In genomic region chr2:68925298-68925885, GRCh38 we compare ENCODE assay signal across 8 cellular contexts. TPM values are rescaled to one million over a fixed set of nuclear protein-coding genes. Genes with fewer than 3 reads are reported as not detected.
DNase-seq lines count a peak whose midpoint lies in the region; ATAC-seq lines count a peak whose summit lies in the region.

No MANE protein-coding gene starts in this region.

- no peak overlapping the region for H3K4me3 Mint-ChIP-seq in activated CD4-positive, alpha-beta T cell treated with anti-CD3 and anti-CD28 coated beads, Interleukin-2, amount 10 ng/mL, durations not matched to agents 7 days and 5 days
- H3K4me3 Mint-ChIP-seq in naive thymus-derived CD4-positive, alpha-beta T cell, result no peak overlapping the region

- H3K9me3 Mint-ChIP-seq in activated CD4-positive, alpha-beta T cell treated with anti-CD3 and anti-CD28 coated beads, Interleukin-2, amount 10 ng/mL, durations not matched to agents 7 days and 5 days, result no peaks in the 10 kb centered on the region
- peaks cover 0 to 2% (median 0%) of the 10 kb centered on the region in 11 donors for H3K9me3 Mint-ChIP-seq in naive thymus-derived CD4-positive, alpha-beta T cell

- H3K4me1 Mint-ChIP-seq in activated CD4-positive, alpha-beta T cell treated with anti-CD3 and anti-CD28 coated beads, Interleukin-2, amount 10 ng/mL, durations not matched to agents 7 days and 5 days, result peaks cover 7% of the 10 kb centered on the region
- H3K4me1 Mint-ChIP-seq in naive thymus-derived CD4-positive, alpha-beta T cell, result peaks cover 0 to 8% (median 0%) of the 10 kb centered on the region in 7 donors

- H3K4me3 ChIP-seq in H7 (ENCODE audit: insufficient read depth, low read depth, low read length), result no peak overlapping the region
- no peak overlapping the region for H3K4me3 ChIP-seq in naive thymus-derived CD4-positive, alpha-beta T cell (ENCODE audit: low read length)

- POLR2A ChIA-PET in activated CD4-positive, alpha-beta T cell treated with anti-CD3 and anti-CD28 coated beads, Interleukin-2, amount 10 ng/mL, durations not matched to agents 7 days and 5 days (lab: Charles Lee), result interaction anchor here (0.7 kb wide), 1 partner anchor 462 kb away, joined by 4 read pairs; no protein-coding TSS in a partner anchor
- POLR2A ChIA-PET in naive thymus-derived CD4-positive, alpha-beta T cell (lab: Charles Lee), result interaction anchor here (0.6 to 1.5 kb wide), 6 partner anchors 18 to 462 kb away, joined by 3 to 4 read pairs (median 3); no protein-coding TSS in a partner anchor

- H3K27ac ChIP-seq in naive thymus-derived CD4-positive, alpha-beta T cell (ENCODE audit: low read depth, low read length), result no peak overlapping the region

- no peaks in the 10 kb centered on the region for H3K9me3 ChIP-seq in naive thymus-derived CD4-positive, alpha-beta T cell (ENCODE audit: control insufficient read depth in 2 of 3, low read length in 3 of 3)

- H3K36me3 Mint-ChIP-seq in activated CD4-positive, alpha-beta T cell treated with anti-CD3 and anti-CD28 coated beads, Interleukin-2, amount 10 ng/mL, durations not matched to agents 7 days and 5 days (ENCODE audit: low read depth), result no peaks in the 10 kb centered on the region
- no peaks in the 10 kb centered on the region for H3K36me3 Mint-ChIP-seq in naive thymus-derived CD4-positive, alpha-beta T cell

- H3K27me3 Mint-ChIP-seq in activated CD4-positive, alpha-beta T cell treated with anti-CD3 and anti-CD28 coated beads, Interleukin-2, amount 10 ng/mL, durations not matched to agents 7 days and 5 days, result peaks cover 10% of the 10 kb centered on the region
- H3K27me3 Mint-ChIP-seq in naive thymus-derived CD4-positive, alpha-beta T cell, result peaks cover 0 to 31% (median 4%) of the 10 kb centered on the region in 5 donors

- H3K4me1 ChIP-seq in naive thymus-derived CD4-positive, alpha-beta T cell (ENCODE audit: control insufficient read depth in 2 of 2, insufficient read depth in 2 of 2, low read length in 2 of 2), result no peaks in the 10 kb centered on the region

- no peak overlapping the region for H3K27ac Mint-ChIP-seq in activated CD4-positive, alpha-beta T cell treated with anti-CD3 and anti-CD28 coated beads, Interleukin-2, amount 10 ng/mL, durations not matched to agents 7 days and 5 days
- peak overlapping the region in 2 of 9 donors; percentile 48 to 53 for H3K27ac Mint-ChIP-seq in naive thymus-derived CD4-positive, alpha-beta T cell

- H3K27me3 ChIP-seq in H7 (ENCODE audit: control insufficient read depth, insufficient read depth, low read length), result no peaks in the 10 kb centered on the region
- H3K27me3 ChIP-seq in naive thymus-derived CD4-positive, alpha-beta T cell (ENCODE audit: control insufficient read depth in 2 of 2, insufficient read depth in 2 of 2, low read length in 2 of 2), result no peaks in the 10 kb centered on the region

- intact Hi-C loops in naive thymus-derived CD4-positive, alpha-beta T cell (cut with micrococcal nuclease), result loop anchor here (1.0 to 10.0 kb wide), 10 partner anchors 17 to 563 kb away; partner anchors contain the start of gene PLEK (in 1 of the 2)

- peak; percentile 65 for DNase-seq in D341Med (ENCODE audit: low spot score)
- DNase-seq in H7, result peak; percentile 65
- peak; percentile 65 for DNase-seq in NCI-H345 (lab: John Stamatoyannopoulos, UW)
- peak; percentile 74 for DNase-seq in activated CD4-positive, alpha-beta T cell treated with anti-CD3 and anti-CD28 coated beads, Interleukin-2, amount 10 ng/mL, durations not matched to agents 7 days and 5 days
- DNase-seq in epidermal melanocyte (ENCODE audit: insufficient read length, low spot score), result peak; percentile 51
- peak in 7 of 9 donors; percentile 40 to 70 (median 63) for DNase-seq in naive thymus-derived CD4-positive, alpha-beta T cell

- CTCF ChIA-PET in activated CD4-positive, alpha-beta T cell treated with anti-CD3 and anti-CD28 coated beads, Interleukin-2, amount 10 ng/mL, durations not matched to agents 7 days and 5 days (lab: Charles Lee), result interaction anchor here (0.5 to 3.0 kb wide), 34 partner anchors 9 to 473 kb away, joined by 3 to 19 read pairs (median 4); partner anchors contain the start of genes APLF and FBXO48
- CTCF ChIA-PET in naive thymus-derived CD4-positive, alpha-beta T cell (lab: Charles Lee), result interaction anchor here (0.5 to 5.7 kb wide), 26 partner anchors 9 to 461 kb away, joined by 3 to 76 read pairs (median 4); partner anchors contain the start of genes APLF, ARHGAP25 and FBXO48

- ATAC-seq in naive thymus-derived CD4-positive, alpha-beta T cell, result peak; percentile 84
- ATAC-seq in HG03135 (IDR thresholded peaks at IDR 0.05; ENCODE audit: unreplicated experiment), result no peak
- ATAC-seq in GM19035 (IDR thresholded peaks at IDR 0.05; ENCODE audit: unreplicated experiment), result no peak

- no peaks in the 10 kb centered on the region for H3K36me3 ChIP-seq in H7 (replicated peaks; ENCODE audit: control insufficient read depth, insufficient read depth, low read length)
- H3K36me3 ChIP-seq in naive thymus-derived CD4-positive, alpha-beta T cell (ENCODE audit: control insufficient read depth in 2 of 3, insufficient read depth in 3 of 3, low read length in 3 of 3), result no peaks in the 10 kb centered on the region

RNA-seq across cellular contexts. Expression of gene GKN2, which starts 27.3 kb away (rescaled TPM):
- total RNA-seq in H7 (2014; rRNA removed; shearing (Covaris generic)), result not detected in 2 replicates
- total RNA-seq in activated CD4-positive, alpha-beta T cell treated with anti-CD3 and anti-CD28 coated beads, Interleukin-2, amount 10 ng/mL, durations not matched to agents 7 days and 5 days, result not detected
- total RNA-seq in naive thymus-derived CD4-positive, alpha-beta T cell, result not detected
- polyA plus RNA-seq in naive thymus-derived CD4-positive, alpha-beta T cell, result not detected

RNA-seq across cellular contexts. Expression of gene GKN1, which starts 49.0 kb away (rescaled TPM):
- not detected in 2 replicates for total RNA-seq in H7 (2014; rRNA removed; shearing (Covaris generic))
- not detected for total RNA-seq in activated CD4-positive, alpha-beta T cell treated with anti-CD3 and anti-CD28 coated beads, Interleukin-2, amount 10 ng/mL, durations not matched to agents 7 days and 5 days
- not detected for total RNA-seq in naive thymus-derived CD4-positive, alpha-beta T cell
- not detected for polyA plus RNA-seq in naive thymus-derived CD4-positive, alpha-beta T cell

RNA-seq across cellular contexts. Expression of gene BMP10, which starts 54.2 kb away (rescaled TPM):
- total RNA-seq in H7 (2014; rRNA removed; shearing (Covaris generic)), result not detected in 2 replicates
- not detected for total RNA-seq in activated CD4-positive, alpha-beta T cell treated with anti-CD3 and anti-CD28 coated beads, Interleukin-2, amount 10 ng/mL, durations not matched to agents 7 days and 5 days
- total RNA-seq in naive thymus-derived CD4-positive, alpha-beta T cell, result not detected
- not detected for polyA plus RNA-seq in naive thymus-derived CD4-positive, alpha-beta T cell
